19 cellular contexts compared by ENCODE assay signal in the genomic region with DNA sequence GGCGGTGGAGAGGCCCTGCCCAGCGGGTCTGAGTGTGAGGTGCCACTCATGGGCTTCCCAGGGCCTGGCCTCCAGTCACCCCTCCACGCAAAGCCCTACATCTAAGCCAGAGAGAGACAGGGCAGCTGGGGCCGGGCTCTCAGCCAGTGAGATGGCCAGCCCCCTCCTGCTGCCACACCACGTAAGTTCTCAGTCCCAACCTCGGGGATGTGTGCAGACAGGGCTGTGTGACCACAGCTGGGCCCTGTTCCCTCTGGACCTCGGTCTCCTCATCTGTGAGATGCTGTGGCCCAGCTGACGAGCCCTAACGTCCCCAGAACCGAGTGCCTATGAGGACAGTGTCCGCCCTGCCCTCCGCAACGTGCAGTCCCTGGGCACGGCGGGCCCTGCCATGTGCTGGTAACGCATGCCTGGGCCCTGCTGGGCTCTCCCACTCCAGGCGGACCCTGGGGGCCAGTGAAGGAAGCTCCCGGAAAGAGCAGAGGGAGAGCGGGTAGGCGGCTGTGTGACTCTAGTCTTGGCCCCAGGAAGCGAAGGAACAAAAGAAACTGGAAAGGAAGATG. TPM values are rescaled to one million over a fixed set of nuclear protein-coding genes. Genes with fewer than 3 reads are reported as not detected.
DNase-seq lines count a peak whose midpoint lies in the region; ATAC-seq and TF ChIP-seq lines count a peak whose summit lies in the region.
"Had no signal": no experiment of that assay in that cellular context is flagged by ENCODE, and none has a peak within 500 bp of the region (broad histone marks: within the 10 kb centered on the region; RNA-seq: fewer than 3 reads in every experiment).

No MANE protein-coding gene starts in this region.

- H3K36me3 ChIP-seq in heart right ventricle = peaks cover 0 to 89% (median 13%) of the 10 kb centered on the region in 9 donors
- H3K36me3 ChIP-seq in WERI-Rb-1 = no peaks in the 10 kb centered on the region
- H3K36me3 ChIP-seq in mesodermal cell (ENCODE audit: control insufficient read depth, insufficient read depth, low read length) = peaks cover 27% of the 10 kb centered on the region
- peaks cover 39 to 40% of the 10 kb centered on the region in 2 experiments for H3K36me3 ChIP-seq in trophoblast cell (ENCODE audit: control insufficient read depth in 1 of 2, insufficient read depth in 2 of 2, low read length in 2 of 2)

- no peak overlapping the region for H2BK120ac ChIP-seq in trophoblast cell (ENCODE audit: insufficient read depth, low read length, poor library complexity)

- no peaks in the 10 kb centered on the region for H3K9me3 Mint-ChIP-seq in type B pancreatic cell
- H3K9me3 Mint-ChIP-seq: activated CD4-positive, alpha-beta T cell treated with anti-CD3 and anti-CD28 coated beads, Interleukin-2, amount 10 ng/mL, durations not matched to agents 7 days and 5 days had no signal

- H3K79me1 ChIP-seq in trophoblast cell (ENCODE audit: low read length) = peaks cover 17% of the 10 kb centered on the region

- no peaks in the 10 kb centered on the region for H3K9me3 ChIP-seq in heart right ventricle
- H3K9me3 ChIP-seq in WERI-Rb-1 (ENCODE audit: severe bottlenecking) = no peaks in the 10 kb centered on the region
- no peaks in the 10 kb centered on the region for H3K9me3 ChIP-seq in mesodermal cell (ENCODE audit: control insufficient read depth, low read length)
- H3K9me3 ChIP-seq in trophoblast cell (ENCODE audit: insufficient read depth, low read depth, low read length) = peaks cover 4% of the 10 kb centered on the region
- H3K9me3 ChIP-seq: MG63 had no signal

- no peak overlapping the region for H4K8ac ChIP-seq in trophoblast cell (ENCODE audit: low read depth, low read length)

- H4K12ac ChIP-seq in trophoblast cell (ENCODE audit: low read depth, low read length) = no peak overlapping the region

- H3K27ac Mint-ChIP-seq in type B pancreatic cell = peak overlapping the region; percentile 29
- H3K27ac Mint-ChIP-seq: activated CD4-positive, alpha-beta T cell treated with anti-CD3 and anti-CD28 coated beads, Interleukin-2, amount 10 ng/mL, durations not matched to agents 7 days and 5 days; CD4-positive, CD25-positive, alpha-beta regulatory T cell had no signal

- H2AFZ ChIP-seq in trophoblast cell (ENCODE audit: insufficient read depth, low read length, poor library complexity) = no peak overlapping the region

- DNase-seq in left cardiac atrium (peak; percentile 21), heart right ventricle (no peak), WERI-Rb-1 (peak; percentile 45), type B pancreatic cell (ENCODE audit: extremely low spot score, unreplicated experiment) (no peak), trophoblast cell (no peak)
- DNase-seq: activated CD4-positive, alpha-beta T cell treated with anti-CD3 and anti-CD28 coated beads, Interleukin-2, amount 10 ng/mL, durations not matched to agents 7 days and 5 days; activated CD8-positive, alpha-beta memory T cell treated with anti-CD3 and anti-CD28 coated beads, Interleukin-2, amount 50 U/mL, for 4 hours; activated effector memory CD4-positive, alpha-beta T cell treated with Interleukin-2 at 50 U/mL for 16 hours; amygdala; CD4-positive, CD25-positive, alpha-beta regulatory T cell; kidney glomerular epithelial cell; MG63; NCI-H187; NK-92 treated with Interleukin-12 subunit alpha and Interleukin-12 subunit beta, amount 100 ng/mL, for 24 hours; nucleus accumbens had no signal

- no peaks in the 10 kb centered on the region for H3K36me3 Mint-ChIP-seq in type B pancreatic cell
- H3K36me3 Mint-ChIP-seq: CD4-positive, CD25-positive, alpha-beta regulatory T cell had no signal

- H3K4ac ChIP-seq in trophoblast cell (ENCODE audit: low read depth, low read length) = no peak overlapping the region

- peaks cover 12% of the 10 kb centered on the region for H3K4me1 Mint-ChIP-seq in type B pancreatic cell (ENCODE audit: unreplicated experiment)

- H3K27me3 ChIP-seq in heart right ventricle (no peaks in the 10 kb centered on the region), WERI-Rb-1 (ENCODE audit: insufficient read depth, low read depth, severe bottlenecking) (no peaks in the 10 kb centered on the region), trophoblast cell (ENCODE audit: insufficient read depth, low read length) (no peaks in the 10 kb centered on the region)
- H3K27me3 ChIP-seq: MG63 had no signal

- no peaks in the 10 kb centered on the region for H3K27me3 Mint-ChIP-seq in type B pancreatic cell
- H3K27me3 Mint-ChIP-seq: activated CD4-positive, alpha-beta T cell treated with anti-CD3 and anti-CD28 coated beads, Interleukin-2, amount 10 ng/mL, durations not matched to agents 7 days and 5 days; CD4-positive, CD25-positive, alpha-beta regulatory T cell had no signal

- no peak overlapping the region for H2AK5ac ChIP-seq in trophoblast cell (ENCODE audit: low read length)

- 78 to 83% methylated on average over 21 of the region's 21 CpGs for WGBS in heart right ventricle, 2 donors
- WGBS in mesodermal cell (ENCODE audit: insufficient coverage in 2 of 2), 2 experiments = 94 to 95% methylated on average over 16 to 19 of the region's 21 CpGs
- WGBS in trophoblast cell (ENCODE audit: extremely low coverage, insufficient coverage, insufficient read length) = no CpG with 5 or more reads among the region's 21 CpGs

- ATAC-seq in left cardiac atrium = no peak
- ATAC-seq in heart right ventricle = no peak
- ATAC-seq in HG02571 (IDR thresholded peaks at IDR 0.05; ENCODE audit: unreplicated experiment) = no peak
- ATAC-seq in GM21390 (IDR thresholded peaks at IDR 0.05; ENCODE audit: unreplicated experiment) = no peak
- ATAC-seq: sciatic nerve had no signal

- no peak overlapping the region for H3K9ac ChIP-seq in trophoblast cell (ENCODE audit: low read length)

- H3K4me3 ChIP-seq in heart right ventricle = no peak overlapping the region
- H3K4me3 ChIP-seq in WERI-Rb-1 (ENCODE audit: low read depth, low read length) = no peak overlapping the region
- no peak overlapping the region for H3K4me3 ChIP-seq in mesodermal cell (ENCODE audit: extremely low read depth, insufficient read depth, low read length, poor library complexity, severe bottlenecking)
- no peak overlapping the region for H3K4me3 ChIP-seq in trophoblast cell (ENCODE audit: low read depth, low read length)
- H3K4me3 ChIP-seq: MG63 had no signal

- H3K4me1 ChIP-seq in heart right ventricle (peaks cover 5 to 69% (median 23%) of the 10 kb centered on the region in 9 donors), mesodermal cell (ENCODE audit: control insufficient read depth, insufficient read depth, low read length, poor library complexity, severe bottlenecking) (peaks cover 54% of the 10 kb centered on the region), trophoblast cell (ENCODE audit: control insufficient read depth in 1 of 2, insufficient read depth in 2 of 2, low read length in 2 of 2) (peaks cover 29 to 51% of the 10 kb centered on the region in 2 experiments)

- no peak overlapping the region for H2BK12ac ChIP-seq in trophoblast cell (ENCODE audit: low read length)

- intact Hi-C loops in left cardiac atrium (cut with DNase I) = no loop called here
- intact Hi-C loops in heart right ventricle (cut with DNase I) = no loop called here

- no peak overlapping the region for H3K18ac ChIP-seq in trophoblast cell (ENCODE audit: low read length)

- no peak overlapping the region for H3K23ac ChIP-seq in trophoblast cell (ENCODE audit: low read length)

- no peak overlapping the region for H4K91ac ChIP-seq in trophoblast cell (ENCODE audit: low read depth, low read length)

- H3K14ac ChIP-seq in trophoblast cell (ENCODE audit: low read length) = no peak overlapping the region

- TF ChIP-seq CTCF in heart right ventricle (IDR thresholded peaks at IDR 0.05) (no peak), WERI-Rb-1 (IDR thresholded peaks at IDR 0.05; ENCODE audit: low read depth, low read length) (no peak), type B pancreatic cell (conservative IDR thresholded peaks at IDR 0.05) (no peak)

- no peak overlapping the region for H2BK5ac ChIP-seq in trophoblast cell (ENCODE audit: low read depth, low read length, poor library complexity)

- peak overlapping the region in 4 of 10 donors; percentile 6 to 62 (median 38) for H3K27ac ChIP-seq in heart right ventricle
- H3K27ac ChIP-seq in WERI-Rb-1 = no peak overlapping the region; the same call in 1 of the 2 replicates
- H3K27ac ChIP-seq in mesodermal cell (ENCODE audit: low read depth, low read length, severe bottlenecking) = peak overlapping the region; percentile 23
- H3K27ac ChIP-seq in trophoblast cell (ENCODE audit: low read depth, low read length) = no peak overlapping the region

- no peak overlapping the region for H3K4me3 Mint-ChIP-seq in type B pancreatic cell
- H3K4me3 Mint-ChIP-seq: activated CD4-positive, alpha-beta T cell treated with anti-CD3 and anti-CD28 coated beads, Interleukin-2, amount 10 ng/mL, durations not matched to agents 7 days and 5 days; CD4-positive, CD25-positive, alpha-beta regulatory T cell had no signal

- H3K79me2 ChIP-seq in trophoblast cell (ENCODE audit: control insufficient read depth, insufficient read depth, low read length, poor library complexity) = peaks cover 6% of the 10 kb centered on the region

- H3K4me2 ChIP-seq in trophoblast cell (ENCODE audit: low read length) = no peak overlapping the region

RNA-seq across cellular contexts. Expression of a gene that starts 11.2 kb away (rescaled TPM):
- total RNA-seq in left cardiac atrium (10 to 100 TPM; 10.6 to 20.0 TPM), heart right ventricle (10 to 100 TPM in 1 of 10 donors, 1 to 10 TPM in 9; 3.1 to 14.7 (median 5.8) TPM), type B pancreatic cell (ENCODE audit: low replicate concordance) (9.7 and 29.0 TPM in 2 replicates)
- 10 to 100 TPM in 1 of 2 donors, 1 to 10 TPM in 1; 7.7 to 27.9 TPM for polyA plus RNA-seq in heart right ventricle
- 29.4 TPM for polyA plus RNA-seq in mesodermal cell (2013, experiment 1 of 2)
- polyA plus RNA-seq in mesodermal cell (2013, experiment 2 of 2) = 26.3 TPM
- 17.6 and 18.2 TPM in 2 replicates for polyA plus RNA-seq in trophoblast cell (2013)
- total RNA-seq: activated CD4-positive, alpha-beta T cell treated with anti-CD3 and anti-CD28 coated beads, Interleukin-2, amount 10 ng/mL, durations not matched to agents 7 days and 5 days had no signal

RNA-seq across cellular contexts. Expression of a gene that starts 31.8 kb away (rescaled TPM):
- total RNA-seq in left cardiac atrium (10 to 100 TPM; 51.0 to 64.3 TPM), heart right ventricle (10 to 100 TPM; 44.2 to 75.0 (median 55.6) TPM), type B pancreatic cell (ENCODE audit: low replicate concordance) (30.5 and 39.3 TPM in 2 replicates)
- 100 to 1,000 TPM; 136 to 288 TPM for polyA plus RNA-seq in heart right ventricle
- polyA plus RNA-seq in mesodermal cell (2013, experiment 1 of 2) = 60.5 TPM
- polyA plus RNA-seq in mesodermal cell (2013, experiment 2 of 2) = 42.8 TPM
- polyA plus RNA-seq in trophoblast cell (2013) = 40.6 and 45.5 TPM in 2 replicates

RNA-seq across cellular contexts. Expression of a gene that starts 33.5 kb away (rescaled TPM):
- total RNA-seq in left cardiac atrium (10 to 100 TPM; 15.6 to 19.5 TPM), heart right ventricle (10 to 100 TPM in 5 of 10 donors, 1 to 10 TPM in 5; 6.5 to 21.8 (median 10.1) TPM), type B pancreatic cell (ENCODE audit: low replicate concordance) (32.3 and 41.4 TPM in 2 replicates)
- 10 to 100 TPM; 11.9 to 17.0 TPM for polyA plus RNA-seq in heart right ventricle
- 25.0 TPM for polyA plus RNA-seq in mesodermal cell (2013, experiment 1 of 2)
- 17.7 TPM for polyA plus RNA-seq in mesodermal cell (2013, experiment 2 of 2)
- 18.8 and 18.9 TPM in 2 replicates for polyA plus RNA-seq in trophoblast cell (2013)

RNA-seq across cellular contexts. Expression of a gene that starts 42.8 kb away (rescaled TPM):
- total RNA-seq in left cardiac atrium = 10 to 100 TPM; 44.6 to 48.3 TPM
- total RNA-seq in heart right ventricle = 10 to 100 TPM; 51.4 to 76.7 (median 72.5) TPM
- 10 to 100 TPM; 29.0 to 52.1 TPM for polyA plus RNA-seq in heart right ventricle
- 35.8 TPM for polyA plus RNA-seq in mesodermal cell (2013, experiment 1 of 2)
- polyA plus RNA-seq in mesodermal cell (2013, experiment 2 of 2) = 34.8 TPM
- 43.9 and 46.5 TPM in 2 replicates for total RNA-seq in type B pancreatic cell (ENCODE audit: low replicate concordance)
- polyA plus RNA-seq in trophoblast cell (2013) = 32.8 and 34.3 TPM in 2 replicates

Comparison
In these comparisons a context has a peak if more than half of its experiments do, and no peak if none do; other contexts are left out.
1. DNase-seq: peak in left cardiac atrium (single experiment) and WERI-Rb-1 (single experiment); none in heart right ventricle (0 of 2), type B pancreatic cell (single experiment) and trophoblast cell (0 of 2).